Comparison of ENCODE assay signal across 2 cellular contexts in the genomic region with DNA sequence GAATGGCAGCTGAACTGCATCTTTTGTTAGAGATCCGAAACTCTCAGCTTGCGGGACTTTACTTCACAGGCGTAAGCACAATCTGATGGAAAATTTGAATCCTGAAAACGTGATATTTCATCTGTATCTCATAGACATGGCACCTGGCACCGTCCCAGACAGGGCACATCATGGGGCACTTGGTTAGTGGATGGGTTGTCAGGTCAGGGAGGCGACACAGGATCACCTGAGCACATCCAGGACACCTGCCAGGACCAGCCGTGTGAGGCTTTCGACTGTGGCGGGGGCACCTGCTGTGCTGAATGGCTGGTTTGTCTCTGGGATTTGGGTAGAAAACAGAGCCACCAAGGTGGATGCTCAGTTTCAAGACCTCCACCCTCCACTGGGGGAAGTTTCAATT.
TF ChIP-seq lines count a peak whose summit lies in the region.

No MANE protein-coding gene starts in this region.

TF ChIP-seq in GM23338, 12 proteins besides CTCF, POLR2A, EP300 and RAD21 (continues in another document):
- TF ChIP-seq ZNF114 (CRISPR knock-in tag; IDR thresholded peaks at IDR 0.05) = no peak
- TF ChIP-seq, protein P1, sequence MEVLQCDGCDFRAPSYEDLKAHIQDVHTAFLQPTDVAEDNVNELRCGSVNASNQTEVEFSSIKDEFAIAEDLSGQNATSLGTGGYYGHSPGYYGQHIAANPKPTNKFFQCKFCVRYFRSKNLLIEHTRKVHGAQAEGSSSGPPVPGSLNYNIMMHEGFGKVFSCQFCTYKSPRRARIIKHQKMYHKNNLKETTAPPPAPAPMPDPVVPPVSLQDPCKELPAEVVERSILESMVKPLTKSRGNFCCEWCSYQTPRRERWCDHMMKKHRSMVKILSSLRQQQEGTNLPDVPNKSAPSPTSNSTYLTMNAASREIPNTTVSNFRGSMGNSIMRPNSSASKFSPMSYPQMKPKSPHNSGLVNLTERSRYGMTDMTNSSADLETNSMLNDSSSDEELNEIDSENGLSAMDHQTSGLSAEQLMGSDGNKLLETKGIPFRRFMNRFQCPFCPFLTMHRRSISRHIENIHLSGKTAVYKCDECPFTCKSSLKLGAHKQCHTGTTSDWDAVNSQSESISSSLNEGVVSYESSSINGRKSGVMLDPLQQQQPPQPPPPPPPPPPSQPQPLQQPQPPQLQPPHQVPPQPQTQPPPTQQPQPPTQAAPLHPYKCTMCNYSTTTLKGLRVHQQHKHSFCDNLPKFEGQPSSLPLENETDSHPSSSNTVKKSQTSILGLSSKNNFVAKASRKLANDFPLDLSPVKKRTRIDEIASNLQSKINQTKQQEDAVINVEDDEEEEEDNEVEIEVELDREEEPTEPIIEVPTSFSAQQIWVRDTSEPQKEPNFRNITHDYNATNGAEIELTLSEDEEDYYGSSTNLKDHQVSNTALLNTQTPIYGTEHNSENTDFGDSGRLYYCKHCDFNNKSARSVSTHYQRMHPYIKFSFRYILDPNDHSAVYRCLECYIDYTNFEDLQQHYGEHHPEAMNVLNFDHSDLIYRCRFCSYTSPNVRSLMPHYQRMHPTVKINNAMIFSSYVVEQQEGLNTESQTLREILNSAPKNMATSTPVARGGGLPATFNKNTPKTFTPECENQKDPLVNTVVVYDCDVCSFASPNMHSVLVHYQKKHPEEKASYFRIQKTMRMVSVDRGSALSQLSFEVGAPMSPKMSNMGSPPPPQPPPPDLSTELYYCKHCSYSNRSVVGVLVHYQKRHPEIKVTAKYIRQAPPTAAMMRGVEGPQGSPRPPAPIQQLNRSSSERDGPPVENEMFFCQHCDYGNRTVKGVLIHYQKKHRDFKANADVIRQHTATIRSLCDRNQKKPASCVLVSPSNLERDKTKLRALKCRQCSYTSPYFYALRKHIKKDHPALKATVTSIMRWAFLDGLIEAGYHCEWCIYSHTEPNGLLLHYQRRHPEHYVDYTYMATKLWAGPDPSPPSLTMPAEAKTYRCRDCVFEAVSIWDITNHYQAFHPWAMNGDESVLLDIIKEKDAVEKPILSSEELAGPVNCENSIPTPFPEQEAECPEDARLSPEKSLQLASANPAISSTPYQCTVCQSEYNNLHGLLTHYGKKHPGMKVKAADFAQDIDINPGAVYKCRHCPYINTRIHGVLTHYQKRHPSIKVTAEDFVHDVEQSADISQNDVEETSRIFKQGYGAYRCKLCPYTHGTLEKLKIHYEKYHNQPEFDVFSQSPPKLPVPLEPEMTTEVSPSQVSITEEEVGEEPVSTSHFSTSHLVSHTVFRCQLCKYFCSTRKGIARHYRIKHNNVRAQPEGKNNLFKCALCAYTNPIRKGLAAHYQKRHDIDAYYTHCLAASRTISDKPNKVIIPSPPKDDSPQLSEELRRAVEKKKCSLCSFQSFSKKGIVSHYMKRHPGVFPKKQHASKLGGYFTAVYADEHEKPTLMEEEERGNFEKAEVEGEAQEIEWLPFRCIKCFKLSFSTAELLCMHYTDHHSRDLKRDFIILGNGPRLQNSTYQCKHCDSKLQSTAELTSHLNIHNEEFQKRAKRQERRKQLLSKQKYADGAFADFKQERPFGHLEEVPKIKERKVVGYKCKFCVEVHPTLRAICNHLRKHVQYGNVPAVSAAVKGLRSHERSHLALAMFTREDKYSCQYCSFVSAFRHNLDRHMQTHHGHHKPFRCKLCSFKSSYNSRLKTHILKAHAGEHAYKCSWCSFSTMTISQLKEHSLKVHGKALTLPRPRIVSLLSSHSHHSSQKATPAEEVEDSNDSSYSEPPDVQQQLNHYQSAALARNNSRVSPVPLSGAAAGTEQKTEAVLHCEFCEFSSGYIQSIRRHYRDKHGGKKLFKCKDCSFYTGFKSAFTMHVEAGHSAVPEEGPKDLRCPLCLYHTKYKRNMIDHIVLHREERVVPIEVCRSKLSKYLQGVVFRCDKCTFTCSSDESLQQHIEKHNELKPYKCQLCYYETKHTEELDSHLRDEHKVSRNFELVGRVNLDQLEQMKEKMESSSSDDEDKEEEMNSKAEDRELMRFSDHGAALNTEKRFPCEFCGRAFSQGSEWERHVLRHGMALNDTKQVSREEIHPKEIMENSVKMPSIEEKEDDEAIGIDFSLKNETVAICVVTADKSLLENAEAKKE (CRISPR knock-in tag; IDR thresholded peaks at IDR 0.05) = no peak
- no peak for TF ChIP-seq ZNF331 (CRISPR knock-in tag; IDR thresholded peaks at IDR 0.05; ENCODE audit: low read depth)
- TF ChIP-seq, protein P2, sequence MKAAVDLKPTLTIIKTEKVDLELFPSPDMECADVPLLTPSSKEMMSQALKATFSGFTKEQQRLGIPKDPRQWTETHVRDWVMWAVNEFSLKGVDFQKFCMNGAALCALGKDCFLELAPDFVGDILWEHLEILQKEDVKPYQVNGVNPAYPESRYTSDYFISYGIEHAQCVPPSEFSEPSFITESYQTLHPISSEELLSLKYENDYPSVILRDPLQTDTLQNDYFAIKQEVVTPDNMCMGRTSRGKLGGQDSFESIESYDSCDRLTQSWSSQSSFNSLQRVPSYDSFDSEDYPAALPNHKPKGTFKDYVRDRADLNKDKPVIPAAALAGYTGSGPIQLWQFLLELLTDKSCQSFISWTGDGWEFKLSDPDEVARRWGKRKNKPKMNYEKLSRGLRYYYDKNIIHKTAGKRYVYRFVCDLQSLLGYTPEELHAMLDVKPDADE (IDR thresholded peaks at IDR 0.05) = no peak
- no peak for TF ChIP-seq STAT1 (IDR thresholded peaks at IDR 0.05; ENCODE audit: unreplicated experiment)
- no peak for TF ChIP-seq POLR2AphosphoS5 (IDR thresholded peaks at IDR 0.05; ENCODE audit: low read depth)
- no peak for TF ChIP-seq NANOG (IDR thresholded peaks at IDR 0.05; ENCODE audit: borderline replicate concordance)
- TF ChIP-seq, protein P3, sequence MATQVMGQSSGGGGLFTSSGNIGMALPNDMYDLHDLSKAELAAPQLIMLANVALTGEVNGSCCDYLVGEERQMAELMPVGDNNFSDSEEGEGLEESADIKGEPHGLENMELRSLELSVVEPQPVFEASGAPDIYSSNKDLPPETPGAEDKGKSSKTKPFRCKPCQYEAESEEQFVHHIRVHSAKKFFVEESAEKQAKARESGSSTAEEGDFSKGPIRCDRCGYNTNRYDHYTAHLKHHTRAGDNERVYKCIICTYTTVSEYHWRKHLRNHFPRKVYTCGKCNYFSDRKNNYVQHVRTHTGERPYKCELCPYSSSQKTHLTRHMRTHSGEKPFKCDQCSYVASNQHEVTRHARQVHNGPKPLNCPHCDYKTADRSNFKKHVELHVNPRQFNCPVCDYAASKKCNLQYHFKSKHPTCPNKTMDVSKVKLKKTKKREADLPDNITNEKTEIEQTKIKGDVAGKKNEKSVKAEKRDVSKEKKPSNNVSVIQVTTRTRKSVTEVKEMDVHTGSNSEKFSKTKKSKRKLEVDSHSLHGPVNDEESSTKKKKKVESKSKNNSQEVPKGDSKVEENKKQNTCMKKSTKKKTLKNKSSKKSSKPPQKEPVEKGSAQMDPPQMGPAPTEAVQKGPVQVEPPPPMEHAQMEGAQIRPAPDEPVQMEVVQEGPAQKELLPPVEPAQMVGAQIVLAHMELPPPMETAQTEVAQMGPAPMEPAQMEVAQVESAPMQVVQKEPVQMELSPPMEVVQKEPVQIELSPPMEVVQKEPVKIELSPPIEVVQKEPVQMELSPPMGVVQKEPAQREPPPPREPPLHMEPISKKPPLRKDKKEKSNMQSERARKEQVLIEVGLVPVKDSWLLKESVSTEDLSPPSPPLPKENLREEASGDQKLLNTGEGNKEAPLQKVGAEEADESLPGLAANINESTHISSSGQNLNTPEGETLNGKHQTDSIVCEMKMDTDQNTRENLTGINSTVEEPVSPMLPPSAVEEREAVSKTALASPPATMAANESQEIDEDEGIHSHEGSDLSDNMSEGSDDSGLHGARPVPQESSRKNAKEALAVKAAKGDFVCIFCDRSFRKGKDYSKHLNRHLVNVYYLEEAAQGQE (IDR thresholded peaks at IDR 0.05; ENCODE audit: unreplicated experiment) = no peak
- no peak for TF ChIP-seq JUNB (IDR thresholded peaks at IDR 0.05; ENCODE audit: unreplicated experiment)
- no peak for TF ChIP-seq EZH2 (IDR thresholded peaks at IDR 0.05; ENCODE audit: low read depth, unreplicated experiment)

TF ChIP-seq in H1, 55 proteins besides CTCF, POLR2A, EP300 and RAD21:
- TF ChIP-seq CREB1 (IDR thresholded peaks at IDR 0.05) = no peak
- no peak for TF ChIP-seq EZH2 (IDR thresholded peaks at IDR 0.05; ENCODE audit: low read depth, low read length, severe bottlenecking)
- no peak for TF ChIP-seq SRF (IDR thresholded peaks at IDR 0.05; ENCODE audit: low read depth, low read length)
- no peak for TF ChIP-seq BRCA1 (IDR thresholded peaks at IDR 0.05; ENCODE audit: low read depth, low read length)
- no peak for TF ChIP-seq NANOG (IDR thresholded peaks at IDR 0.05; ENCODE audit: insufficient read depth, low read depth, low read length, poor library complexity, severe bottlenecking)
- TF ChIP-seq RNF2 (IDR thresholded peaks at IDR 0.05; ENCODE audit: borderline replicate concordance, low read depth, low read length, missing control alignments, poor library complexity, severe bottlenecking) = no peak
- TF ChIP-seq CHD1 (IDR thresholded peaks at IDR 0.05; ENCODE audit: low read depth, low read length) = no peak
- TF ChIP-seq RFX5 (IDR thresholded peaks at IDR 0.05; ENCODE audit: borderline replicate concordance, low read depth, low read length) = no peak
- TF ChIP-seq, protein P4, sequence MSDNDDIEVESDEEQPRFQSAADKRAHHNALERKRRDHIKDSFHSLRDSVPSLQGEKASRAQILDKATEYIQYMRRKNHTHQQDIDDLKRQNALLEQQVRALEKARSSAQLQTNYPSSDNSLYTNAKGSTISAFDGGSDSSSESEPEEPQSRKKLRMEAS (IDR thresholded peaks at IDR 0.05) = no peak
- no peak for TF ChIP-seq PHF8 (conservative IDR thresholded peaks at IDR 0.05; ENCODE audit: low read depth, low read length)
- TF ChIP-seq, protein P5, sequence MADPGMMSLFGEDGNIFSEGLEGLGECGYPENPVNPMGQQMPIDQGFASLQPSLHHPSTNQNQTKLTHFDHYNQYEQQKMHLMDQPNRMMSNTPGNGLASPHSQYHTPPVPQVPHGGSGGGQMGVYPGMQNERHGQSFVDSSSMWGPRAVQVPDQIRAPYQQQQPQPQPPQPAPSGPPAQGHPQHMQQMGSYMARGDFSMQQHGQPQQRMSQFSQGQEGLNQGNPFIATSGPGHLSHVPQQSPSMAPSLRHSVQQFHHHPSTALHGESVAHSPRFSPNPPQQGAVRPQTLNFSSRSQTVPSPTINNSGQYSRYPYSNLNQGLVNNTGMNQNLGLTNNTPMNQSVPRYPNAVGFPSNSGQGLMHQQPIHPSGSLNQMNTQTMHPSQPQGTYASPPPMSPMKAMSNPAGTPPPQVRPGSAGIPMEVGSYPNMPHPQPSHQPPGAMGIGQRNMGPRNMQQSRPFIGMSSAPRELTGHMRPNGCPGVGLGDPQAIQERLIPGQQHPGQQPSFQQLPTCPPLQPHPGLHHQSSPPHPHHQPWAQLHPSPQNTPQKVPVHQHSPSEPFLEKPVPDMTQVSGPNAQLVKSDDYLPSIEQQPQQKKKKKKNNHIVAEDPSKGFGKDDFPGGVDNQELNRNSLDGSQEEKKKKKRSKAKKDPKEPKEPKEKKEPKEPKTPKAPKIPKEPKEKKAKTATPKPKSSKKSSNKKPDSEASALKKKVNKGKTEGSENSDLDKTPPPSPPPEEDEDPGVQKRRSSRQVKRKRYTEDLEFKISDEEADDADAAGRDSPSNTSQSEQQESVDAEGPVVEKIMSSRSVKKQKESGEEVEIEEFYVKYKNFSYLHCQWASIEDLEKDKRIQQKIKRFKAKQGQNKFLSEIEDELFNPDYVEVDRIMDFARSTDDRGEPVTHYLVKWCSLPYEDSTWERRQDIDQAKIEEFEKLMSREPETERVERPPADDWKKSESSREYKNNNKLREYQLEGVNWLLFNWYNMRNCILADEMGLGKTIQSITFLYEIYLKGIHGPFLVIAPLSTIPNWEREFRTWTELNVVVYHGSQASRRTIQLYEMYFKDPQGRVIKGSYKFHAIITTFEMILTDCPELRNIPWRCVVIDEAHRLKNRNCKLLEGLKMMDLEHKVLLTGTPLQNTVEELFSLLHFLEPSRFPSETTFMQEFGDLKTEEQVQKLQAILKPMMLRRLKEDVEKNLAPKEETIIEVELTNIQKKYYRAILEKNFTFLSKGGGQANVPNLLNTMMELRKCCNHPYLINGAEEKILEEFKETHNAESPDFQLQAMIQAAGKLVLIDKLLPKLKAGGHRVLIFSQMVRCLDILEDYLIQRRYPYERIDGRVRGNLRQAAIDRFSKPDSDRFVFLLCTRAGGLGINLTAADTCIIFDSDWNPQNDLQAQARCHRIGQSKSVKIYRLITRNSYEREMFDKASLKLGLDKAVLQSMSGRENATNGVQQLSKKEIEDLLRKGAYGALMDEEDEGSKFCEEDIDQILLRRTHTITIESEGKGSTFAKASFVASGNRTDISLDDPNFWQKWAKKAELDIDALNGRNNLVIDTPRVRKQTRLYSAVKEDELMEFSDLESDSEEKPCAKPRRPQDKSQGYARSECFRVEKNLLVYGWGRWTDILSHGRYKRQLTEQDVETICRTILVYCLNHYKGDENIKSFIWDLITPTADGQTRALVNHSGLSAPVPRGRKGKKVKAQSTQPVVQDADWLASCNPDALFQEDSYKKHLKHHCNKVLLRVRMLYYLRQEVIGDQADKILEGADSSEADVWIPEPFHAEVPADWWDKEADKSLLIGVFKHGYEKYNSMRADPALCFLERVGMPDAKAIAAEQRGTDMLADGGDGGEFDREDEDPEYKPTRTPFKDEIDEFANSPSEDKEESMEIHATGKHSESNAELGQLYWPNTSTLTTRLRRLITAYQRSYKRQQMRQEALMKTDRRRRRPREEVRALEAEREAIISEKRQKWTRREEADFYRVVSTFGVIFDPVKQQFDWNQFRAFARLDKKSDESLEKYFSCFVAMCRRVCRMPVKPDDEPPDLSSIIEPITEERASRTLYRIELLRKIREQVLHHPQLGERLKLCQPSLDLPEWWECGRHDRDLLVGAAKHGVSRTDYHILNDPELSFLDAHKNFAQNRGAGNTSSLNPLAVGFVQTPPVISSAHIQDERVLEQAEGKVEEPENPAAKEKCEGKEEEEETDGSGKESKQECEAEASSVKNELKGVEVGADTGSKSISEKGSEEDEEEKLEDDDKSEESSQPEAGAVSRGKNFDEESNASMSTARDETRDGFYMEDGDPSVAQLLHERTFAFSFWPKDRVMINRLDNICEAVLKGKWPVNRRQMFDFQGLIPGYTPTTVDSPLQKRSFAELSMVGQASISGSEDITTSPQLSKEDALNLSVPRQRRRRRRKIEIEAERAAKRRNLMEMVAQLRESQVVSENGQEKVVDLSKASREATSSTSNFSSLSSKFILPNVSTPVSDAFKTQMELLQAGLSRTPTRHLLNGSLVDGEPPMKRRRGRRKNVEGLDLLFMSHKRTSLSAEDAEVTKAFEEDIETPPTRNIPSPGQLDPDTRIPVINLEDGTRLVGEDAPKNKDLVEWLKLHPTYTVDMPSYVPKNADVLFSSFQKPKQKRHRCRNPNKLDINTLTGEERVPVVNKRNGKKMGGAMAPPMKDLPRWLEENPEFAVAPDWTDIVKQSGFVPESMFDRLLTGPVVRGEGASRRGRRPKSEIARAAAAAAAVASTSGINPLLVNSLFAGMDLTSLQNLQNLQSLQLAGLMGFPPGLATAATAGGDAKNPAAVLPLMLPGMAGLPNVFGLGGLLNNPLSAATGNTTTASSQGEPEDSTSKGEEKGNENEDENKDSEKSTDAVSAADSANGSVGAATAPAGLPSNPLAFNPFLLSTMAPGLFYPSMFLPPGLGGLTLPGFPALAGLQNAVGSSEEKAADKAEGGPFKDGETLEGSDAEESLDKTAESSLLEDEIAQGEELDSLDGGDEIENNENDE (IDR thresholded peaks at IDR 0.05; ENCODE audit: insufficient replicate concordance, low read length) = no peak
